ENCODE assay signal across 14 cellular contexts in the genomic region with DNA sequence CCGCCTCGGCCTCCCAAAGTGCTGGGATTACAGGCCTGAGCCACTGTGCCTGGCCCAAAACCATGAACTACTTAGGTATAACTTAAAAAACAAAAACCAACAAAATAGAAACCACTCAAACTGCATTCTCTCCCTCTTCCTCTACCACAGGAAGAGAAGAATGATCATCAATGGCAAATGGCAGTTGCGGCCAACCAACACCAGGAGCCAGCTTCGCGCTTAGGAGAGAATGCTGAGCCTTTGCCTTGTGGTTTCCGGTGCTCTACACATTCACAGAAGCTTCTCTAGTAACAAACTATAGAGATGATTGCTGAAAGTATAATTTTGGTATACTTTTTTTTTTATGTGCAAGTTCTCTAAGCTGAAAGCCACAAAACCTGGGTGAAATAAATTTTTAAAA. TPM values are rescaled to one million over a fixed set of nuclear protein-coding genes. Genes with fewer than 3 reads are reported as not detected.
DNase-seq lines count a peak whose midpoint lies in the region; ATAC-seq and TF ChIP-seq lines count a peak whose summit lies in the region.
"Had no signal": no experiment of that assay in that cellular context is flagged by ENCODE, and none has a peak within 500 bp of the region (broad histone marks: within the 10 kb centered on the region; RNA-seq: fewer than 3 reads in every experiment).

No MANE protein-coding gene starts in this region.

- no peaks in the 10 kb centered on the region for H3K27me3 ChIP-seq in CD8-positive, alpha-beta T cell (ENCODE audit: insufficient read depth, low read length)
- H3K27me3 ChIP-seq: gastroesophageal sphincter, tibial nerve had no signal

- H3K36me3 Mint-ChIP-seq in CD8-positive, alpha-beta T cell = peaks cover 1% of the 10 kb centered on the region
- H3K36me3 Mint-ChIP-seq in activated CD4-positive, alpha-beta memory T cell treated with anti-CD3 and anti-CD28 coated beads for 36 hours = no peaks in the 10 kb centered on the region

- H3K27ac ChIP-seq in CD8-positive, alpha-beta T cell (ENCODE audit: low read depth, low read length) = no peak overlapping the region
- H3K27ac ChIP-seq: gastroesophageal sphincter, left ventricle myocardium inferior, tibial nerve had no signal

- no peak overlapping the region for H3K4me3 ChIP-seq in CD8-positive, alpha-beta T cell (ENCODE audit: low read depth, low read length)
- H3K4me3 ChIP-seq in fibroblast of the aortic adventitia (ENCODE audit: low read depth, low read length) = no peak overlapping the region
- H3K4me3 ChIP-seq: gastroesophageal sphincter, left ventricle myocardium inferior, tibial nerve had no signal

- peak overlapping the region; percentile 72 for H3K27ac Mint-ChIP-seq in CD8-positive, alpha-beta T cell
- H3K27ac Mint-ChIP-seq in activated CD4-positive, alpha-beta memory T cell treated with anti-CD3 and anti-CD28 coated beads for 36 hours = no peak overlapping the region
- H3K27ac Mint-ChIP-seq: CD4-positive, CD25-positive, alpha-beta regulatory T cell had no signal

- TF ChIP-seq CTCF in CD8-positive, alpha-beta T cell (IDR thresholded peaks at IDR 0.05) = peak; percentile 19
- peak; percentile 5 for TF ChIP-seq CTCF in fibroblast of the aortic adventitia (IDR thresholded peaks at IDR 0.05; ENCODE audit: insufficient read depth, low read length)

- H3K9me3 Mint-ChIP-seq in CD8-positive, alpha-beta T cell = no peaks in the 10 kb centered on the region
- H3K9me3 Mint-ChIP-seq in activated CD4-positive, alpha-beta memory T cell treated with anti-CD3 and anti-CD28 coated beads for 36 hours = no peaks in the 10 kb centered on the region

- H3K27me3 Mint-ChIP-seq in CD8-positive, alpha-beta T cell (ENCODE audit: low read depth) = no peaks in the 10 kb centered on the region
- no peaks in the 10 kb centered on the region for H3K27me3 Mint-ChIP-seq in activated CD4-positive, alpha-beta memory T cell treated with anti-CD3 and anti-CD28 coated beads for 36 hours

- peaks cover 17% of the 10 kb centered on the region for H3K4me1 Mint-ChIP-seq in CD8-positive, alpha-beta T cell (ENCODE audit: low read depth)
- H3K4me1 Mint-ChIP-seq in activated CD4-positive, alpha-beta memory T cell treated with anti-CD3 and anti-CD28 coated beads for 36 hours (ENCODE audit: low read depth) = no peaks in the 10 kb centered on the region

- intact Hi-C loops in CD8-positive, alpha-beta T cell (cut with DNase I, micrococcal nuclease) = loop anchor here (1.0 to 5.0 kb wide), 4 partner anchors 182 to 282 kb away; no protein-coding TSS in a partner anchor
- intact Hi-C loops in activated CD4-positive, alpha-beta memory T cell treated with anti-CD3 and anti-CD28 coated beads for 36 hours (cut with micrococcal nuclease) = no loop called here

- ATAC-seq in CD8-positive, alpha-beta T cell = peak; percentile 99
- ATAC-seq in GM18511 (IDR thresholded peaks at IDR 0.05; ENCODE audit: unreplicated experiment) (peak; percentile 89), HG02981 (IDR thresholded peaks at IDR 0.05; ENCODE audit: unreplicated experiment) (no peak), HG03571 (IDR thresholded peaks at IDR 0.05; ENCODE audit: unreplicated experiment) (no peak)
- ATAC-seq: gastroesophageal sphincter had no signal

- no peaks in the 10 kb centered on the region for H3K9me3 ChIP-seq in CD8-positive, alpha-beta T cell (ENCODE audit: low read length)
- H3K9me3 ChIP-seq: gastroesophageal sphincter, left ventricle myocardium inferior, tibial nerve had no signal

- peaks cover 13% of the 10 kb centered on the region for H3K4me1 ChIP-seq in CD8-positive, alpha-beta T cell (ENCODE audit: insufficient read depth, low read length)
- H3K4me1 ChIP-seq: gastroesophageal sphincter, left ventricle myocardium inferior, tibial nerve had no signal

- POLR2A ChIA-PET in CD8-positive, alpha-beta T cell (lab: Charles Lee) = no interaction called here
- POLR2A ChIA-PET in activated CD4-positive, alpha-beta memory T cell treated with anti-CD3 and anti-CD28 coated beads for 36 hours (lab: Charles Lee) = no interaction called here

- H3K4me3 Mint-ChIP-seq in CD8-positive, alpha-beta T cell = peak overlapping the region; percentile 70
- no peak overlapping the region for H3K4me3 Mint-ChIP-seq in activated CD4-positive, alpha-beta memory T cell treated with anti-CD3 and anti-CD28 coated beads for 36 hours
- H3K4me3 Mint-ChIP-seq: CD4-positive, CD25-positive, alpha-beta regulatory T cell had no signal

- no peaks in the 10 kb centered on the region for H3K36me3 ChIP-seq in CD8-positive, alpha-beta T cell (ENCODE audit: insufficient read depth, low read length)
- H3K36me3 ChIP-seq: gastroesophageal sphincter, left ventricle myocardium inferior, tibial nerve had no signal

- CTCF ChIA-PET in CD8-positive, alpha-beta T cell (lab: Charles Lee) = interaction anchor here (0.5 to 1.4 kb wide), 11 partner anchors 9 to 201 kb away, joined by 3 to 8 read pairs (median 3); no protein-coding TSS in a partner anchor
- CTCF ChIA-PET in activated CD4-positive, alpha-beta memory T cell treated with anti-CD3 and anti-CD28 coated beads for 36 hours (lab: Charles Lee) = interaction anchor here (1.2 kb wide), 1 partner anchor 197 kb away, joined by 5 read pairs; no protein-coding TSS in a partner anchor

- peak in 6 of 7 experiments; percentile 27 to 69 (median 40) for DNase-seq in CD8-positive, alpha-beta T cell
- peak; percentile 41 for DNase-seq in activated CD4-positive, alpha-beta memory T cell treated with anti-CD3 and anti-CD28 coated beads for 36 hours
- DNase-seq in fibroblast of the aortic adventitia (ENCODE audit: low read depth) (no peak), NCI-H526 treated with DMSO at 0.1 percent for 48 hours (lab: John Stamatoyannopoulos, UW) (no peak)
- no peak for DNase-seq in effector CD4-positive, alpha-beta T cell
- DNase-seq: left ventricle myocardium inferior, NCI-H1105, nucleus accumbens had no signal

RNA-seq across cellular contexts. Expression of a gene that starts 17.1 kb away (rescaled TPM):
- total RNA-seq in CD8-positive, alpha-beta T cell = 1 to 10 TPM; 4.2 to 5.0 TPM
- under 1 TPM; 0.14 to 0.65 TPM for total RNA-seq in activated CD4-positive, alpha-beta memory T cell treated with anti-CD3 and anti-CD28 coated beads for 36 hours
- total RNA-seq in fibroblast of the aortic adventitia (ENCODE audit: low replicate concordance) = 0.81 TPM in 1 of 2 replicates, not detected in the other

Comparison
In these comparisons a context has a peak if more than half of its experiments do, and no peak if none do; other contexts are left out.
1. ATAC-seq: peak in CD8-positive, alpha-beta T cell (single experiment) and GM18511 (single experiment); none in HG02981 (single experiment) and HG03571 (single experiment).
2. DNase-seq: peak in CD8-positive, alpha-beta T cell (6 of 7) and activated CD4-positive, alpha-beta memory T cell treated with anti-CD3 and anti-CD28 coated beads for 36 hours (single experiment); none in fibroblast of the aortic adventitia (single experiment), effector CD4-positive, alpha-beta T cell (single experiment) and NCI-H526 treated with DMSO at 0.1 percent for 48 hours (single experiment).